In genomic region chr4:100977746-100978397, GRCh38 we compare ENCODE assay signal across 17 cellular contexts.
A peak's percentile ranks its signal among the peaks of the same experiment; 100 is the strongest.
DNase-seq lines count a peak whose midpoint lies in the region; ATAC-seq and TF ChIP-seq lines count a peak whose summit lies in the region.
"Had no signal": no experiment of that assay in that cellular context is flagged by ENCODE, and none has a peak within 500 bp of the region (broad histone marks: within the 10 kb centered on the region; RNA-seq: fewer than 3 reads in every experiment).

No MANE protein-coding gene starts in this region.

- H3K9me3 ChIP-seq in adipocyte (ENCODE audit: control insufficient read depth, low read length), result no peaks in the 10 kb centered on the region
- H3K9me3 ChIP-seq in heart left ventricle, result no peaks in the 10 kb centered on the region
- H3K9me3 ChIP-seq in skeletal muscle tissue (ENCODE audit: control insufficient read depth in 3 of 3, low read length in 3 of 3), result no peaks in the 10 kb centered on the region
- H3K9me3 ChIP-seq: lower lobe of right lung, uterus had no signal

- intact Hi-C loops in heart left ventricle (cut with DNase I), result no loop called here

- no peak overlapping the region for H3K9ac ChIP-seq in adipocyte (ENCODE audit: low read length)
- no peak overlapping the region for H3K9ac ChIP-seq in skeletal muscle tissue (ENCODE audit: low read depth in 1 of 3, low read length in 3 of 3)

- peak; percentile 54 to 89 (median 85) for ATAC-seq in heart left ventricle
- no peak for ATAC-seq in GM18502 (IDR thresholded peaks at IDR 0.05; ENCODE audit: poor library complexity, unreplicated experiment)
- no peak for ATAC-seq in HG03135 (IDR thresholded peaks at IDR 0.05; ENCODE audit: unreplicated experiment)
- ATAC-seq: activated T-cell treated with anti-CD3 and anti-CD28 coated beads, Interleukin-2, amount 50 U/mL, for 4 hours; lower lobe of right lung; stimulated activated naive CD8-positive, alpha-beta T cell treated with anti-CD3 and anti-CD28 coated beads, Interleukin-15, amount 100 ng/mL, for 72 hours had no signal

- H3K4me1 ChIP-seq in adipocyte (ENCODE audit: control insufficient read depth, insufficient read depth, low read length), result peaks cover 34% of the 10 kb centered on the region
- H3K4me1 ChIP-seq in heart left ventricle, result peaks cover 0 to 13% (median 9%) of the 10 kb centered on the region in 12 donors
- H3K4me1 ChIP-seq in skeletal muscle tissue (ENCODE audit: control insufficient read depth in 3 of 3, insufficient read depth in 3 of 3, low read length in 3 of 3), result peaks cover 2 to 15% (median 4%) of the 10 kb centered on the region in 3 donors
- H3K4me1 ChIP-seq: lower lobe of right lung, uterus had no signal

- H3K27me3 ChIP-seq in adipocyte (replicated peaks; ENCODE audit: control insufficient read depth, insufficient read depth, low read length) (no peaks in the 10 kb centered on the region), heart left ventricle (no peaks in the 10 kb centered on the region), skeletal muscle tissue (ENCODE audit: control insufficient read depth in 3 of 3, insufficient read depth in 3 of 3, low read length in 3 of 3) (no peaks in the 10 kb centered on the region)
- H3K27me3 ChIP-seq: uterus had no signal

- H3K27ac ChIP-seq in heart left ventricle, result peak overlapping the region in 4 of 12 donors; percentile 2 to 47 (median 24)
- peak overlapping the region; percentile 43 for H3K27ac ChIP-seq in skeletal muscle tissue (ENCODE audit: low read depth, low read length)
- H3K27ac ChIP-seq: lower lobe of right lung, uterus had no signal

- peak overlapping the region; percentile 22 for H3K4me3 ChIP-seq in adipocyte (ENCODE audit: low read length)
- no peak overlapping the region for H3K4me3 ChIP-seq in heart left ventricle
- H3K4me3 ChIP-seq in skeletal muscle tissue (ENCODE audit: low read length in 3 of 3), result peak overlapping the region in 1 of 3 donors; percentile 11
- H3K4me3 ChIP-seq: lower lobe of right lung, smooth muscle cell, uterus had no signal

- peak; percentile 45 for DNase-seq in SKM-1 treated with dmso at 0.1 percent for 144 hours (lab: John Stamatoyannopoulos, UW; ENCODE audit: unreplicated experiment)
- no peak for DNase-seq in SKM-1 (lab: John Stamatoyannopoulos, UW; ENCODE audit: unreplicated experiment)
- peak; percentile 32 for DNase-seq in adipocyte (ENCODE audit: low read depth)
- DNase-seq in heart left ventricle, result no peak
- DNase-seq in stimulated activated CD4-positive, alpha-beta T cell treated with anti-CD3 and anti-CD28 coated beads, Interleukin-1b, Interleukin-23, amount 100 ng/mL, for 48 hours, result no peak
- DNase-seq: activated CD4-positive, alpha-beta T cell treated with anti-CD3 and anti-CD28 coated beads for 48 hours; activated T-cell treated with anti-CD3 and anti-CD28 coated beads, Interleukin-2, amount 50 U/mL, for 4 hours; anterior cingulate cortex; lower lobe of right lung; NCI-H1417 treated with DMSO at 0.1 percent for 48 hours; NCI-H526; stimulated activated naive CD8-positive, alpha-beta T cell treated with anti-CD3 and anti-CD28 coated beads, Interleukin-15, amount 100 ng/mL, for 72 hours; uterus had no signal

- WGBS in heart left ventricle, 4 donors, result 59 to 69% (median 61%) methylated on average over 3 of the region's 3 CpGs

- no peaks in the 10 kb centered on the region for H3K36me3 ChIP-seq in adipocyte (ENCODE audit: control insufficient read depth, insufficient read depth, low read length, severe bottlenecking)
- no peaks in the 10 kb centered on the region for H3K36me3 ChIP-seq in heart left ventricle
- no peaks in the 10 kb centered on the region for H3K36me3 ChIP-seq in skeletal muscle tissue (ENCODE audit: control insufficient read depth in 3 of 3, insufficient read depth in 3 of 3, low read length in 3 of 3)
- H3K36me3 ChIP-seq: lower lobe of right lung, uterus had no signal

- no peak for TF ChIP-seq POLR2A in heart left ventricle (IDR thresholded peaks at IDR 0.05)

- no peak for TF ChIP-seq CTCF in heart left ventricle (IDR thresholded peaks at IDR 0.05)

Comparison
In these comparisons a context has a peak if more than half of its experiments do, and no peak if none do; other contexts are left out.
1. DNase-seq: peak in SKM-1 treated with dmso at 0.1 percent for 144 hours (single experiment) and adipocyte (single experiment); none in SKM-1 (single experiment), heart left ventricle (0 of 5) and stimulated activated CD4-positive, alpha-beta T cell treated with anti-CD3 and anti-CD28 coated beads, Interleukin-1b, Interleukin-23, amount 100 ng/mL, for 48 hours (single experiment).
2. ATAC-seq: peak in heart left ventricle (4 of 4); none in GM18502 (single experiment) and HG03135 (single experiment).